Comparison of ENCODE assay signal across 1 cellular context in genomic region chr12:112122823-112123690, GRCh38.
TF ChIP-seq lines count a peak whose summit lies in the region.

No MANE protein-coding gene starts in this region.

TF ChIP-seq in HEK293, 187 proteins besides CTCF, POLR2A, EP300 and RAD21 (continued from another document):
- TF ChIP-seq ZNF513 (tag by site-specific recombination; IDR thresholded peaks at IDR 0.05) (no peak), ZSCAN5A (tag by site-specific recombination; IDR thresholded peaks at IDR 0.05) (no peak), ZNF362 (tag by site-specific recombination; IDR thresholded peaks at IDR 0.05) (peak; percentile 73), ZBTB7A (tag by site-specific recombination; IDR thresholded peaks at IDR 0.05; ENCODE audit: low read depth) (no peak), ZNF121 (tag by site-specific recombination; IDR thresholded peaks at IDR 0.05) (no peak), YY1 (tag by site-specific recombination; IDR thresholded peaks at IDR 0.05) (no peak), ZNF624 (tag by site-specific recombination; IDR thresholded peaks at IDR 0.05) (no peak), ZNF670 (tag by site-specific recombination; IDR thresholded peaks at IDR 0.05; ENCODE audit: low read depth) (no peak), ZNF354C (tag by site-specific recombination; IDR thresholded peaks at IDR 0.05; ENCODE audit: borderline replicate concordance, low read depth) (no peak), HOXD13 (CRISPR knock-in tag; IDR thresholded peaks at IDR 0.05; ENCODE audit: borderline replicate concordance) (no peak), PRDM10 (tag by site-specific recombination; IDR thresholded peaks at IDR 0.05) (peak; percentile 67), ZNF280C (tag by site-specific recombination; IDR thresholded peaks at IDR 0.05) (no peak), ZBTB21 (tag by site-specific recombination; IDR thresholded peaks at IDR 0.05) (peak; percentile 17; the same call in 1 of the 2 replicates), ZNF398 (tag by site-specific recombination; IDR thresholded peaks at IDR 0.05) (no peak), ZNF585B (tag by site-specific recombination; IDR thresholded peaks at IDR 0.05) (no peak), ZFP41 (tag by site-specific recombination; IDR thresholded peaks at IDR 0.05; ENCODE audit: borderline replicate concordance) (no peak), ZNF548 (tag by site-specific recombination; IDR thresholded peaks at IDR 0.05) (no peak), SP2 (tag by site-specific recombination; IDR thresholded peaks at IDR 0.05) (no peak), ZNF785 (tag by site-specific recombination; IDR thresholded peaks at IDR 0.05) (no peak), ZNF202 (tag by site-specific recombination; IDR thresholded peaks at IDR 0.05; ENCODE audit: borderline replicate concordance) (no peak), MYNN (tag by site-specific recombination; IDR thresholded peaks at IDR 0.05; ENCODE audit: borderline replicate concordance) (no peak), ZFP37 (tag by site-specific recombination; IDR thresholded peaks at IDR 0.05) (no peak), ZNF776 (tag by site-specific recombination; IDR thresholded peaks at IDR 0.05; ENCODE audit: borderline replicate concordance) (no peak), ZNF266 (tag by site-specific recombination; IDR thresholded peaks at IDR 0.05; ENCODE audit: low read depth) (no peak), ZSCAN16 (tag by site-specific recombination; IDR thresholded peaks at IDR 0.05) (no peak), BCL11A (tag by site-specific recombination; IDR thresholded peaks at IDR 0.05; ENCODE audit: low read depth) (0 out of 2 replicates have a peak, but pooled peaks have one; percentile 82), TRIM28 (IDR thresholded peaks at IDR 0.05; ENCODE audit: borderline replicate concordance, low read length) (peak; percentile 94), ZNF211 (tag by site-specific recombination; IDR thresholded peaks at IDR 0.05; ENCODE audit: low read depth) (no peak), KLF16 (tag by site-specific recombination; IDR thresholded peaks at IDR 0.05) (no peak), ZFHX2 (tag by site-specific recombination; conservative IDR thresholded peaks at IDR 0.05) (peak; percentile 69), ZBTB8A (tag by site-specific recombination; IDR thresholded peaks at IDR 0.05) (0 out of 2 replicates have a peak, but pooled peaks have one; percentile 18), SETDB1 (IDR thresholded peaks at IDR 0.05; ENCODE audit: insufficient read length, low read length) (no peak), ZNF221 (tag by site-specific recombination; IDR thresholded peaks at IDR 0.05; ENCODE audit: borderline replicate concordance) (no peak), ZNF658 (tag by site-specific recombination; IDR thresholded peaks at IDR 0.05) (no peak), ZNF140 (tag by site-specific recombination; IDR thresholded peaks at IDR 0.05) (no peak), SP3 (tag by site-specific recombination; IDR thresholded peaks at IDR 0.05) (no peak), ZNF639 (tag by site-specific recombination; IDR thresholded peaks at IDR 0.05) (no peak), ZNF510 (tag by site-specific recombination; IDR thresholded peaks at IDR 0.05; ENCODE audit: insufficient replicate concordance) (no peak), ZNF280D (tag by site-specific recombination; IDR thresholded peaks at IDR 0.05) (no peak), ZNF350 (tag by site-specific recombination; IDR thresholded peaks at IDR 0.05) (no peak), ZBTB48 (tag by site-specific recombination; IDR thresholded peaks at IDR 0.05) (0 out of 2 replicates have a peak, but pooled peaks have one; percentile 29), KLF1 (tag by site-specific recombination; IDR thresholded peaks at IDR 0.05) (no peak)
TF ChIP-seq in HEK293: peak in this region for 40.
